In the genomic region with DNA sequence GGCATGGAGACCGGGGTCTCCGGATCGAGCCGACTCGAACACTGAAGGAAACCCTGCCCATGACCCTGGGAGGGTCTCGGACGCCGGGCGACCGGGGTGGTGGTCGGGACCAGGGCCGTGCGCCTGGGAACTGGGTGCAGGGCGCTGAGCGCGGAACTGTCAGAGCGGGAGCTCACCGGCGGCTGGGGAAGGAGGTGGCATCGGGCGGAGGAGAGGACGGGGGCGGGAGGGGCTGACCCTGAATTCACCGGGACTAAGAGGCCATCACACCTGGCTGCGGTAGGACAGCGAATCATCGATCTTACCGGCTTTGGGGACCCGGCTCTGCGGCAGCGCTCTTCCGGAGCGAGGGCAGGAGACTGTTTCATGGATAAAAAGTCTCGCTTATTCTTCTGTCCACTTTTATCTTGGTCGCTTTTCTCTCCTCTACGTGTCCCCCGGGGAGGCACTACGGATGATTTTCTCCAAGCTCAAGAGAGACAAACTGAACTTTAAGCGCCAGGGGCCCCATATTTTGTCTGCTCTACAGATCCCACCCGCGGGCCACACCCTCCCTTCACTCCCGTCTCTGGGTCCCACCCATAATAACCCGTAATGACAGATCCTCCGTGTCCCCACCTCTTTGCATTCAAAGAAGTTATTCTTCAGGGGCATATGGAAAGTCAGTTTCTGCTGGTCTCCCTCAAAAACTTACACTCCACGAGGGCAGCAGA, we compare ENCODE assay signal across 8 cellular contexts. TPM values are rescaled to one million over a fixed set of nuclear protein-coding genes. Genes with fewer than 3 reads are reported as not detected.
DNase-seq lines count a peak whose midpoint lies in the region; ATAC-seq and TF ChIP-seq lines count a peak whose summit lies in the region.

A gene with protein sequence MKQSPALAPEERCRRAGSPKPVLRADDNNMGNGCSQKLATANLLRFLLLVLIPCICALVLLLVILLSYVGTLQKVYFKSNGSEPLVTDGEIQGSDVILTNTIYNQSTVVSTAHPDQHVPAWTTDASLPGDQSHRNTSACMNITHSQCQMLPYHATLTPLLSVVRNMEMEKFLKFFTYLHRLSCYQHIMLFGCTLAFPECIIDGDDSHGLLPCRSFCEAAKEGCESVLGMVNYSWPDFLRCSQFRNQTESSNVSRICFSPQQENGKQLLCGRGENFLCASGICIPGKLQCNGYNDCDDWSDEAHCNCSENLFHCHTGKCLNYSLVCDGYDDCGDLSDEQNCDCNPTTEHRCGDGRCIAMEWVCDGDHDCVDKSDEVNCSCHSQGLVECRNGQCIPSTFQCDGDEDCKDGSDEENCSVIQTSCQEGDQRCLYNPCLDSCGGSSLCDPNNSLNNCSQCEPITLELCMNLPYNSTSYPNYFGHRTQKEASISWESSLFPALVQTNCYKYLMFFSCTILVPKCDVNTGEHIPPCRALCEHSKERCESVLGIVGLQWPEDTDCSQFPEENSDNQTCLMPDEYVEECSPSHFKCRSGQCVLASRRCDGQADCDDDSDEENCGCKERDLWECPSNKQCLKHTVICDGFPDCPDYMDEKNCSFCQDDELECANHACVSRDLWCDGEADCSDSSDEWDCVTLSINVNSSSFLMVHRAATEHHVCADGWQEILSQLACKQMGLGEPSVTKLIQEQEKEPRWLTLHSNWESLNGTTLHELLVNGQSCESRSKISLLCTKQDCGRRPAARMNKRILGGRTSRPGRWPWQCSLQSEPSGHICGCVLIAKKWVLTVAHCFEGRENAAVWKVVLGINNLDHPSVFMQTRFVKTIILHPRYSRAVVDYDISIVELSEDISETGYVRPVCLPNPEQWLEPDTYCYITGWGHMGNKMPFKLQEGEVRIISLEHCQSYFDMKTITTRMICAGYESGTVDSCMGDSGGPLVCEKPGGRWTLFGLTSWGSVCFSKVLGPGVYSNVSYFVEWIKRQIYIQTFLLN (minus strand): TSS at position 486 of the 713 bp plus-strand sequence. CDS start 118 bp downstream, at position 368.

- peak; percentile 17 for DNase-seq in GM03348 (ENCODE audit: low spot score)
- DNase-seq in H9, result peak; percentile 59
- peak; percentile 21 for DNase-seq in NCI-H510A (lab: John Stamatoyannopoulos, UW)
- no peak for DNase-seq in mammary epithelial cell
- peak in 1 of 2 donors; percentile 37 for DNase-seq in left colon
- DNase-seq in stimulated activated naive B cell treated with anti-CD40 and anti-IgM and Interleukin-4, amounts not matched to agents 10 μg/mL and 1 μg/mL and 100 μg/mL, for 72 hours, result no peak
- no peak for DNase-seq in DMS79 treated with DMSO at 0.1 percent for 48 hours (lab: John Stamatoyannopoulos, UW)
- no peak for DNase-seq in NCI-H128 (lab: John Stamatoyannopoulos, UW; ENCODE audit: unreplicated experiment)

- H3K14ac ChIP-seq in H9 (ENCODE audit: insufficient read depth, low read length), result no peak within 1 kb of the TSS

- H2AK5ac ChIP-seq in H9 (ENCODE audit: insufficient read length, low read length), result no peak within 1 kb of the TSS

- TF ChIP-seq CTCF in H9 (conservative IDR thresholded peaks at IDR 0.05) (no peak), mammary epithelial cell (conservative IDR thresholded peaks at IDR 0.05 in 1 of 2, IDR thresholded peaks at IDR 0.05 in 1 of 2; ENCODE audit: extremely low read depth in 1 of 2, insufficient read depth in 1 of 2, low read depth in 1 of 2, low read length in 2 of 2) (no peak)

- H3K27me3 Mint-ChIP-seq in H9 (ENCODE audit: low read depth), result peaks cover 13% of the 10 kb centered on the region
- peaks cover 33 to 47% of the 10 kb centered on the region in 2 donors for H3K27me3 Mint-ChIP-seq in stimulated activated naive B cell treated with anti-CD40 and anti-IgM and Interleukin-4, amounts not matched to agents 10 μg/mL and 1 μg/mL and 100 μg/mL, for 72 hours

- no peak within 1 kb of the TSS for H4K5ac ChIP-seq in H9 (ENCODE audit: insufficient read length, low read depth, low read length)

- no peak within 1 kb of the TSS for H3K23ac ChIP-seq in H9 (ENCODE audit: insufficient read length, low read depth, low read length)

- H3K36me3 Mint-ChIP-seq in H9 (ENCODE audit: insufficient read depth in 1 of 3, low read depth in 3 of 3), result peaks cover 0 to 10% (median 3%) of the 10 kb centered on the region in 3 experiments; a peak in 5 of 7 replicates
- peaks cover 5% of the 10 kb centered on the region in 2 donors for H3K36me3 Mint-ChIP-seq in stimulated activated naive B cell treated with anti-CD40 and anti-IgM and Interleukin-4, amounts not matched to agents 10 μg/mL and 1 μg/mL and 100 μg/mL, for 72 hours

- H3K4me3 ChIP-seq in mammary epithelial cell (replicated peaks in 1 of 3; ENCODE audit: insufficient read depth in 1 of 3, low read depth in 2 of 3, low read length in 3 of 3), result peak within 1 kb of the TSS; percentile 48 to 58 (median 55)

- H3K4me1 Mint-ChIP-seq in H9, result peaks cover 21 to 24% of the 10 kb centered on the region in 2 experiments
- peaks cover 10 to 20% of the 10 kb centered on the region in 2 donors for H3K4me1 Mint-ChIP-seq in stimulated activated naive B cell treated with anti-CD40 and anti-IgM and Interleukin-4, amounts not matched to agents 10 μg/mL and 1 μg/mL and 100 μg/mL, for 72 hours

- H3K36me3 ChIP-seq in mammary epithelial cell (ENCODE audit: insufficient read depth, low read length), result peaks cover 1% of the 10 kb centered on the region

- no TSS peak for BruUV-seq in mammary epithelial cell (replicated peaks; lab: Mats Ljungman, UMichigan)

- no peak within 1 kb of the TSS for H2BK15ac ChIP-seq in H9 (ENCODE audit: low read depth, low read length)

- no peak within 1 kb of the TSS for H2AFZ ChIP-seq in H9 (ENCODE audit: low read length)
- H2AFZ ChIP-seq in mammary epithelial cell (ENCODE audit: low read depth, low read length), result peak within 1 kb of the TSS; percentile 92

- H3K27ac Mint-ChIP-seq in H9, result peak within 1 kb of the TSS in 2 of 3 experiments; percentile 31 to 44; a peak in 2 of 7 replicates
- H3K27ac Mint-ChIP-seq in stimulated activated naive B cell treated with anti-CD40 and anti-IgM and Interleukin-4, amounts not matched to agents 10 μg/mL and 1 μg/mL and 100 μg/mL, for 72 hours, result peak within 1 kb of the TSS; percentile 63

- no peak within 1 kb of the TSS for H3K18ac ChIP-seq in H9 (ENCODE audit: insufficient read length, low read depth, low read length)

- H3K79me1 ChIP-seq in H9 (ENCODE audit: insufficient read depth, low read depth, low read length, poor library complexity, severe bottlenecking), result no peaks in the 10 kb centered on the region

- H3K4ac ChIP-seq in H9 (ENCODE audit: low read depth, low read length), result no peak within 1 kb of the TSS

- no peak within 1 kb of the TSS for H4K8ac ChIP-seq in H9 (replicated peaks; ENCODE audit: insufficient read length, low read depth, low read length)

- H3K4me1 ChIP-seq in H9 (ENCODE audit: insufficient read depth, low read length) (peaks cover 6% of the 10 kb centered on the region; the same call in 1 of the 2 replicates), mammary epithelial cell (ENCODE audit: insufficient read depth, low read length) (peaks cover 19% of the 10 kb centered on the region)

- WGBS in H9 (ENCODE audit: extremely low coverage, insufficient read length, low lambda C conversion rate), result no CpG with 5 or more reads among the region's 45 CpGs
- 50% methylated on average over 8 of the region's 45 CpGs for WGBS in mammary epithelial cell (ENCODE audit: low coverage, missing lambda C conversion rate)

- H4K20me1 ChIP-seq in H9 (ENCODE audit: control insufficient read depth, insufficient read depth, insufficient read length) (no peaks in the 10 kb centered on the region), mammary epithelial cell (ENCODE audit: insufficient read depth, low read length) (no peaks in the 10 kb centered on the region)

- H3K9me3 Mint-ChIP-seq in H9, result peaks cover 8 to 10% of the 10 kb centered on the region in 2 experiments
- peaks cover 0 to 4% of the 10 kb centered on the region in 2 donors for H3K9me3 Mint-ChIP-seq in stimulated activated naive B cell treated with anti-CD40 and anti-IgM and Interleukin-4, amounts not matched to agents 10 μg/mL and 1 μg/mL and 100 μg/mL, for 72 hours

- CTCF ChIA-PET in mammary epithelial cell (lab: Charles Lee; ENCODE audit: low non-redundant PET), result no interaction called here

- no peak within 1 kb of the TSS for H2BK5ac ChIP-seq in H9 (ENCODE audit: insufficient read length, low read length)

- in situ Hi-C loops in mammary epithelial cell (cut with MboI; ENCODE audit: low sequenced_read_pairs in 2 of 2), result loop anchor here (10.0 kb wide), 2 partner anchors 133 to 153 kb away; no protein-coding TSS in a partner anchor

- dilution Hi-C loops in mammary epithelial cell (cut with HindIII; ENCODE audit: low sequenced_read_pairs), result no loop called here

- no peaks in the 10 kb centered on the region for H3K9me3 ChIP-seq in H9 (ENCODE audit: control insufficient read depth, low read depth, low read length)
- peaks cover 4% of the 10 kb centered on the region for H3K9me3 ChIP-seq in mammary epithelial cell (replicated peaks; ENCODE audit: insufficient read depth, low read length)

- H3K4me3 Mint-ChIP-seq in H9, result peak within 1 kb of the TSS; percentile 73 to 87
- H3K4me3 Mint-ChIP-seq in stimulated activated naive B cell treated with anti-CD40 and anti-IgM and Interleukin-4, amounts not matched to agents 10 μg/mL and 1 μg/mL and 100 μg/mL, for 72 hours, result peak within 1 kb of the TSS; percentile 87 to 92

- H2BK120ac ChIP-seq in H9 (ENCODE audit: low read depth, low read length, poor library complexity, severe bottlenecking), result no peak within 1 kb of the TSS

- H3K27me3 ChIP-seq in H9 (ENCODE audit: insufficient read depth, low read length) (no peaks in the 10 kb centered on the region), mammary epithelial cell (ENCODE audit: insufficient read depth, low read length) (no peaks in the 10 kb centered on the region)

- H3K9ac ChIP-seq in H9 (ENCODE audit: extremely low read depth, insufficient read length, low read length), result no peak within 1 kb of the TSS
- H3K9ac ChIP-seq in mammary epithelial cell (ENCODE audit: insufficient read depth, low read length), result no peak within 1 kb of the TSS

- H3K4me2 ChIP-seq in H9 (ENCODE audit: insufficient read depth, insufficient read length, low read length) (peak within 1 kb of the TSS; percentile 79), mammary epithelial cell (ENCODE audit: insufficient read depth, low read depth, low read length) (peak within 1 kb of the TSS; percentile 87)

- no peak within 1 kb of the TSS for H3K56ac ChIP-seq in H9 (ENCODE audit: insufficient read length, low read depth, low read length)

- peak; percentile 50 for ATAC-seq in left colon
- ATAC-seq in stimulated activated naive B cell treated with anti-CD40 and anti-IgM and Interleukin-4, amounts not matched to agents 10 μg/mL and 1 μg/mL and 100 μg/mL, for 72 hours (replicated peaks), result peak; percentile 24 to 42

- no peak within 1 kb of the TSS for H3K27ac ChIP-seq in H9 (ENCODE audit: insufficient read length, low read depth, low read length)
- H3K27ac ChIP-seq in mammary epithelial cell (ENCODE audit: insufficient read depth, low read depth, low read length), result no peak within 1 kb of the TSS

- H3T11ph ChIP-seq in H9 (ENCODE audit: low read length), result no peak within 1 kb of the TSS

- no peak within 1 kb of the TSS for H2BK20ac ChIP-seq in H9 (ENCODE audit: low read depth, low read length, poor library complexity, severe bottlenecking)

- peaks cover 18% of the 10 kb centered on the region for H3K23me2 ChIP-seq in H9 (ENCODE audit: insufficient read length, low read depth, low read length, poor library complexity, severe bottlenecking)

- no peaks in the 10 kb centered on the region for H3K79me2 ChIP-seq in H9 (ENCODE audit: insufficient read depth, low read length)
- H3K79me2 ChIP-seq in mammary epithelial cell (ENCODE audit: insufficient read depth, low read length), result no peaks in the 10 kb centered on the region

- H2BK12ac ChIP-seq in H9 (ENCODE audit: insufficient read length, low read depth, low read length), result no peak within 1 kb of the TSS

- intact Hi-C loops in mammary epithelial cell (cut with micrococcal nuclease), result no loop called here
- intact Hi-C loops in left colon (cut with DNase I, micrococcal nuclease), result no loop called here

- no peak within 1 kb of the TSS for H4K91ac ChIP-seq in H9 (ENCODE audit: insufficient read length, low read depth, low read length)

RNA-seq across cellular contexts. Expression of the gene that starts here (rescaled TPM):
- total RNA-seq in H9 (2021) (0.09 and 0.39 TPM in 2 replicates), mammary epithelial cell (under 1 TPM; 0.19 to 0.33 TPM), left colon (1 to 10 TPM in 1 of 2 donors, under 1 TPM in 1; 0.58 to 1.5 TPM)
- polyA plus RNA-seq in mammary epithelial cell, result 0.05 TPM
- polyA minus RNA-seq in mammary epithelial cell, result not detected

Comparison
In these comparisons a context has a peak if more than half of its experiments do, and no peak if none do; other contexts are left out.
1. Peak in DNase-seq and H3K4me2 ChIP-seq in H9; RNA of the gene not detected or under 1 TPM.
2. DNase-seq: peak in GM03348 (single experiment) and NCI-H510A (single experiment); none in mammary epithelial cell (single experiment), stimulated activated naive B cell treated with anti-CD40 and anti-IgM and Interleukin-4, amounts not matched to agents 10 μg/mL and 1 μg/mL and 100 μg/mL, for 72 hours (single experiment), DMS79 treated with DMSO at 0.1 percent for 48 hours (single experiment) and NCI-H128 (single experiment).